2 cellular contexts compared by ENCODE assay signal in the genomic region with DNA sequence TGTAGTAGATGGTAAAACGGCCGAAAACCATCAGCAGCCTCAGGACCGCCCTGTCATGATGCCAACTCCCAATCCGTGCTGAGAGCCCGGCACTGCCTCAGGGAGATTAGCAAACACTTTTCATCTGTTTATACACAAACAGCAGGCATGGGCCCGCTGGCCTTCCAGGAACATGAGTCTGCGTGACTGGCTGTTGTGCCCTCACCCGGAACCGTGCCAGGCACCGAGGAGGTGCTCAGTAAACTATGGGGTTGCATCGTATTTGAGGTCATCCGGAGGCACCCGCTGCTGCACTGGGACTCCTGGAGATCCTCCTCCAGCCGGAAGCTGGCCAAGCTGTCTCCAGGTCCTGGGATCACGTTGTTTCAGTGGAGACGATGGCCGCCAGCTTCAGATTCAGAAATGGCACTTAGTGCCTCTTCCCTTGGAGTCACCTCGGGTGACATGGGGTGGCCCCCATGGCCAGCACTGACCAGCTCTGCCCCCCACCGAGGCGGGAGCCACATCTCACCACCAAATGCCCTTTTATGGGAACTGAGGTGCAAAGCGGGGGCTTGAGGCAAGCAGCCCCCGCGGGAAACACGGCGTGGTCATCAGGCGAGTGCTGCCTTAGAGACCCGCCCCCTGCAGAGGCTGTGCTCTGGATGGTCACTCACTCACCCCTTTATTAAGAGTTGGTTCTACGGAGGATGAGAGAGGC.
TF ChIP-seq lines count a peak whose summit lies in the region.

No MANE protein-coding gene starts in this region.

TF ChIP-seq in SK-N-SH, 30 proteins besides CTCF, POLR2A, EP300 and RAD21 (continued from another document):
- TF ChIP-seq, protein P1, sequence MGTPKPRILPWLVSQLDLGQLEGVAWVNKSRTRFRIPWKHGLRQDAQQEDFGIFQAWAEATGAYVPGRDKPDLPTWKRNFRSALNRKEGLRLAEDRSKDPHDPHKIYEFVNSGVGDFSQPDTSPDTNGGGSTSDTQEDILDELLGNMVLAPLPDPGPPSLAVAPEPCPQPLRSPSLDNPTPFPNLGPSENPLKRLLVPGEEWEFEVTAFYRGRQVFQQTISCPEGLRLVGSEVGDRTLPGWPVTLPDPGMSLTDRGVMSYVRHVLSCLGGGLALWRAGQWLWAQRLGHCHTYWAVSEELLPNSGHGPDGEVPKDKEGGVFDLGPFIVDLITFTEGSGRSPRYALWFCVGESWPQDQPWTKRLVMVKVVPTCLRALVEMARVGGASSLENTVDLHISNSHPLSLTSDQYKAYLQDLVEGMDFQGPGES (IDR thresholded peaks at IDR 0.05; ENCODE audit: low read depth, low read length) = no peak
- TF ChIP-seq TAF1 (IDR thresholded peaks at IDR 0.05; ENCODE audit: borderline replicate concordance, low read depth, low read length) (no peak), FOSL2 (IDR thresholded peaks at IDR 0.05; ENCODE audit: borderline replicate concordance, low read depth) (no peak), FOXM1 (IDR thresholded peaks at IDR 0.05; ENCODE audit: low read depth) (no peak)
- TF ChIP-seq, protein P2, sequence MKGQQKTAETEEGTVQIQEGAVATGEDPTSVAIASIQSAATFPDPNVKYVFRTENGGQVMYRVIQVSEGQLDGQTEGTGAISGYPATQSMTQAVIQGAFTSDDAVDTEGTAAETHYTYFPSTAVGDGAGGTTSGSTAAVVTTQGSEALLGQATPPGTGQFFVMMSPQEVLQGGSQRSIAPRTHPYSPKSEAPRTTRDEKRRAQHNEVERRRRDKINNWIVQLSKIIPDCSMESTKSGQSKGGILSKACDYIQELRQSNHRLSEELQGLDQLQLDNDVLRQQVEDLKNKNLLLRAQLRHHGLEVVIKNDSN (IDR thresholded peaks at IDR 0.05; ENCODE audit: borderline replicate concordance, low read depth) = no peak
- TF ChIP-seq, protein P3, sequence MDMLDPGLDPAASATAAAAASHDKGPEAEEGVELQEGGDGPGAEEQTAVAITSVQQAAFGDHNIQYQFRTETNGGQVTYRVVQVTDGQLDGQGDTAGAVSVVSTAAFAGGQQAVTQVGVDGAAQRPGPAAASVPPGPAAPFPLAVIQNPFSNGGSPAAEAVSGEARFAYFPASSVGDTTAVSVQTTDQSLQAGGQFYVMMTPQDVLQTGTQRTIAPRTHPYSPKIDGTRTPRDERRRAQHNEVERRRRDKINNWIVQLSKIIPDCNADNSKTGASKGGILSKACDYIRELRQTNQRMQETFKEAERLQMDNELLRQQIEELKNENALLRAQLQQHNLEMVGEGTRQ (IDR thresholded peaks at IDR 0.05; ENCODE audit: borderline replicate concordance, low read depth, low read length) = no peak

TF ChIP-seq in SK-N-SH treated with all-trans-retinoic acid at 6 μM for 48 hours, 23 proteins besides CTCF, POLR2A, EP300 and RAD21 (continued from another document):
- TF ChIP-seq TOX (CRISPR knock-in tag; IDR thresholded peaks at IDR 0.05; ENCODE audit: borderline replicate concordance) (no peak), ZC3H10 (CRISPR knock-in tag; IDR thresholded peaks at IDR 0.05) (no peak), TCF4 (CRISPR knock-in tag; IDR thresholded peaks at IDR 0.05; ENCODE audit: borderline replicate concordance) (no peak), RARB (CRISPR knock-in tag; IDR thresholded peaks at IDR 0.05) (no peak), BACH2 (CRISPR knock-in tag; IDR thresholded peaks at IDR 0.05; ENCODE audit: borderline replicate concordance) (no peak)
- TF ChIP-seq, protein P4, sequence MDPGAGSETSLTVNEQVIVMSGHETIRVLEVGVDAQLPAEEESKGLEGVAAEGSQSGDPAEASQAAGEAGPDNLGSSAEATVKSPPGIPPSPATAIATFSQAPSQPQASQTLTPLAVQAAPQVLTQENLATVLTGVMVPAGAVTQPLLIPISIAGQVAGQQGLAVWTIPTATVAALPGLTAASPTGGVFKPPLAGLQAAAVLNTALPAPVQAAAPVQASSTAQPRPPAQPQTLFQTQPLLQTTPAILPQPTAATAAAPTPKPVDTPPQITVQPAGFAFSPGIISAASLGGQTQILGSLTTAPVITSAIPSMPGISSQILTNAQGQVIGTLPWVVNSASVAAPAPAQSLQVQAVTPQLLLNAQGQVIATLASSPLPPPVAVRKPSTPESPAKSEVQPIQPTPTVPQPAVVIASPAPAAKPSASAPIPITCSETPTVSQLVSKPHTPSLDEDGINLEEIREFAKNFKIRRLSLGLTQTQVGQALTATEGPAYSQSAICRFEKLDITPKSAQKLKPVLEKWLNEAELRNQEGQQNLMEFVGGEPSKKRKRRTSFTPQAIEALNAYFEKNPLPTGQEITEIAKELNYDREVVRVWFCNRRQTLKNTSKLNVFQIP (CRISPR knock-in tag; IDR thresholded peaks at IDR 0.05; ENCODE audit: borderline replicate concordance, low read depth) = no peak
TF ChIP-seq in SK-N-SH treated with all-trans-retinoic acid at 6 μM for 48 hours: peak in this region for 0.
